8 cellular contexts compared by ENCODE assay signal in genomic region chr2:201116115-201116958, GRCh38. TPM values are rescaled to one million over a fixed set of nuclear protein-coding genes. Genes with fewer than 3 reads are reported as not detected.
DNase-seq lines count a peak whose midpoint lies in the region; ATAC-seq and TF ChIP-seq lines count a peak whose summit lies in the region.

TSS of gene CFLAR (plus strand) at chr2:201116164. CDS start at chr2:201129866, 13,702 bp downstream.

- H3K4me3 ChIP-seq in Caco-2 (ENCODE audit: low read depth, low read length) (peak within 1 kb of the TSS; percentile 85), HUES6 (ENCODE audit: low read depth, low read length) (peak within 1 kb of the TSS; percentile 56)

- CTCF ChIA-PET in Caco-2 (lab: Charles Lee): interaction anchor here (0.9 to 3.2 kb wide), 4 partner anchors 10 to 116 kb away, joined by 5 to 17 read pairs (median 7); no protein-coding TSS in a partner anchor

- H3K4me3 Mint-ChIP-seq in Caco-2 (ENCODE audit: unreplicated experiment): peak within 1 kb of the TSS; percentile 98
- H3K4me3 Mint-ChIP-seq in activated T-helper 1 cell treated with anti-CD3 and anti-CD28 coated beads, Interleukin-12 subunit alpha, Interleukin-12 subunit beta, Interleukin-2, Interleukin-4 antibody, amounts not matched to agents 30 ng/mL and 10 ng/mL and 1 ng/mL, durations not matched to agents 14 hours and 24 hours and 36 hours: peak within 1 kb of the TSS; percentile 94
- H3K4me3 Mint-ChIP-seq in naive thymus-derived CD8-positive, alpha-beta T cell: peak within 1 kb of the TSS; percentile 89 to 100 (median 98)

- ATAC-seq in GM21381 (IDR thresholded peaks at IDR 0.05; ENCODE audit: unreplicated experiment): peak; percentile 36
- ATAC-seq in naive thymus-derived CD8-positive, alpha-beta T cell: peak; percentile 47 to 57

- peak within 1 kb of the TSS; percentile 3 for H3K27ac ChIP-seq in HUES6 (ENCODE audit: low read depth, low read length)

- DNase-seq in Caco-2 (peak; percentile 83 to 89), RKO (ENCODE audit: low spot score) (peak; percentile 90), fibroblast of gingiva (ENCODE audit: low read depth) (peak; percentile 89)
- DNase-seq in activated T-helper 1 cell treated with anti-CD3 and anti-CD28 coated beads, Interleukin-12 subunit alpha, Interleukin-12 subunit beta, Interleukin-2, Interleukin-4 antibody, amounts not matched to agents 30 ng/mL and 10 ng/mL and 1 ng/mL, durations not matched to agents 14 hours and 24 hours and 36 hours (ENCODE audit: low spot score): peak; percentile 86
- DNase-seq in naive thymus-derived CD8-positive, alpha-beta T cell: peak; percentile 60 to 89 (median 76)
- peak; percentile 81 for DNase-seq in stimulated activated naive CD4-positive, alpha-beta T cell treated with Interleukin-2 at 50 U/mL for 16 hours (lab: John Stamatoyannopoulos, UW)

- peaks cover 32% of the 10 kb centered on the region for H3K4me1 Mint-ChIP-seq in Caco-2 (ENCODE audit: low read depth, unreplicated experiment)
- H3K4me1 Mint-ChIP-seq in activated T-helper 1 cell treated with anti-CD3 and anti-CD28 coated beads, Interleukin-12 subunit alpha, Interleukin-12 subunit beta, Interleukin-2, Interleukin-4 antibody, amounts not matched to agents 30 ng/mL and 10 ng/mL and 1 ng/mL, durations not matched to agents 14 hours and 24 hours and 36 hours (ENCODE audit: low read depth): peaks cover 53% of the 10 kb centered on the region
- peaks cover 29 to 67% (median 49%) of the 10 kb centered on the region in 4 donors for H3K4me1 Mint-ChIP-seq in naive thymus-derived CD8-positive, alpha-beta T cell

- no peaks in the 10 kb centered on the region for H3K27me3 Mint-ChIP-seq in Caco-2 (ENCODE audit: insufficient read depth, unreplicated experiment)
- H3K27me3 Mint-ChIP-seq in activated T-helper 1 cell treated with anti-CD3 and anti-CD28 coated beads, Interleukin-12 subunit alpha, Interleukin-12 subunit beta, Interleukin-2, Interleukin-4 antibody, amounts not matched to agents 30 ng/mL and 10 ng/mL and 1 ng/mL, durations not matched to agents 14 hours and 24 hours and 36 hours (ENCODE audit: insufficient read depth): no peaks in the 10 kb centered on the region
- no peaks in the 10 kb centered on the region for H3K27me3 Mint-ChIP-seq in naive thymus-derived CD8-positive, alpha-beta T cell

- H3K9me3 ChIP-seq in Caco-2: no peaks in the 10 kb centered on the region
- 0 out of 2 replicates have a peak, but pooled peaks cover 3% of the 10 kb centered on the region for H3K9me3 ChIP-seq in HUES6 (ENCODE audit: control insufficient read depth, insufficient read depth, low read depth, low read length)

- H3K27me3 ChIP-seq in Caco-2 (replicated peaks; ENCODE audit: control insufficient read depth, insufficient read depth, low read length) (no peaks in the 10 kb centered on the region), HUES6 (ENCODE audit: control insufficient read depth, insufficient read depth, low read length) (no peaks in the 10 kb centered on the region)

- no peaks in the 10 kb centered on the region for H3K36me3 ChIP-seq in Caco-2 (ENCODE audit: control insufficient read depth, insufficient read depth, low read length)
- no peaks in the 10 kb centered on the region for H3K36me3 ChIP-seq in HUES6 (ENCODE audit: control insufficient read depth, insufficient read depth, low read length)

- peak within 1 kb of the TSS; percentile 91 for H3K27ac Mint-ChIP-seq in Caco-2 (ENCODE audit: unreplicated experiment)
- peak within 1 kb of the TSS; percentile 100 for H3K27ac Mint-ChIP-seq in activated T-helper 1 cell treated with anti-CD3 and anti-CD28 coated beads, Interleukin-12 subunit alpha, Interleukin-12 subunit beta, Interleukin-2, Interleukin-4 antibody, amounts not matched to agents 30 ng/mL and 10 ng/mL and 1 ng/mL, durations not matched to agents 14 hours and 24 hours and 36 hours
- H3K27ac Mint-ChIP-seq in naive thymus-derived CD8-positive, alpha-beta T cell: peak within 1 kb of the TSS; percentile 97 to 100 (median 99)

- intact Hi-C loops in Caco-2 (cut with micrococcal nuclease; ENCODE audit: unreplicated experiment): loop anchor here (1.0 to 5.0 kb wide), 6 partner anchors 45 to 336 kb away; partner anchors contain the start of genes HYCC2, NIF3L1, ORC2 and PPIL3
- intact Hi-C loops in activated T-helper 1 cell treated with anti-CD3 and anti-CD28 coated beads, Interleukin-12 subunit alpha, Interleukin-12 subunit beta, Interleukin-2, Interleukin-4 antibody, amounts not matched to agents 30 ng/mL and 10 ng/mL and 1 ng/mL, durations not matched to agents 14 hours and 24 hours and 36 hours (cut with micrococcal nuclease): loop anchor here (1.0 to 5.0 kb wide), 9 partner anchors 45 to 1261 kb away; partner anchors contain the start of genes BMPR2, C2orf69, HYCC2 and NIF3L1

- H3K4me1 ChIP-seq in Caco-2 (peaks cover 24% of the 10 kb centered on the region), HUES6 (ENCODE audit: control insufficient read depth, insufficient read depth, low read length) (peaks cover 22% of the 10 kb centered on the region)

- no peak for TF ChIP-seq CTCF in Caco-2 (IDR thresholded peaks at IDR 0.05; ENCODE audit: insufficient read depth in 1 of 2, low read depth in 1 of 2, low read length in 1 of 2, severe bottlenecking in 1 of 2, unreplicated experiment in 1 of 2)

- H3K9me3 Mint-ChIP-seq in Caco-2 (ENCODE audit: unreplicated experiment): no peaks in the 10 kb centered on the region
- no peaks in the 10 kb centered on the region for H3K9me3 Mint-ChIP-seq in activated T-helper 1 cell treated with anti-CD3 and anti-CD28 coated beads, Interleukin-12 subunit alpha, Interleukin-12 subunit beta, Interleukin-2, Interleukin-4 antibody, amounts not matched to agents 30 ng/mL and 10 ng/mL and 1 ng/mL, durations not matched to agents 14 hours and 24 hours and 36 hours
- no peaks in the 10 kb centered on the region for H3K9me3 Mint-ChIP-seq in naive thymus-derived CD8-positive, alpha-beta T cell

- peaks cover 26% of the 10 kb centered on the region for H3K36me3 Mint-ChIP-seq in Caco-2 (ENCODE audit: insufficient read depth, unreplicated experiment)
- peaks cover 30% of the 10 kb centered on the region for H3K36me3 Mint-ChIP-seq in activated T-helper 1 cell treated with anti-CD3 and anti-CD28 coated beads, Interleukin-12 subunit alpha, Interleukin-12 subunit beta, Interleukin-2, Interleukin-4 antibody, amounts not matched to agents 30 ng/mL and 10 ng/mL and 1 ng/mL, durations not matched to agents 14 hours and 24 hours and 36 hours (ENCODE audit: low read depth)
- peaks cover 0 to 1% (median 0%) of the 10 kb centered on the region in 3 donors for H3K36me3 Mint-ChIP-seq in naive thymus-derived CD8-positive, alpha-beta T cell

- BruUV-seq in Caco-2 (replicated peaks; lab: Mats Ljungman, UMichigan): TSS peak; percentile 49

- POLR2A ChIA-PET in Caco-2 (lab: Charles Lee): interaction anchor here (0.6 to 0.9 kb wide), 6 partner anchors 14 to 1177 kb away, joined by 3 to 6 read pairs (median 3); partner anchors contain the start of gene CLK1
- POLR2A ChIA-PET in naive thymus-derived CD8-positive, alpha-beta T cell (lab: Charles Lee): interaction anchor here (0.6 to 5.0 kb wide), 31 partner anchors 9 to 403 kb away, joined by 3 to 75 read pairs (median 7); partner anchors contain the start of genes BZW1, CASP10, CLK1 and HYCC2

- H3K9ac ChIP-seq in HUES6 (ENCODE audit: low read length): peak within 1 kb of the TSS; percentile 74

RNA-seq across cellular contexts. Expression of gene CFLAR, which starts in this region (rescaled TPM):
- 56.4 and 62.6 TPM in 2 replicates for total RNA-seq in Caco-2 (2022)
- total RNA-seq in activated T-helper 1 cell treated with anti-CD3 and anti-CD28 coated beads, Interleukin-12 subunit alpha, Interleukin-12 subunit beta, Interleukin-2, Interleukin-4 antibody, amounts not matched to agents 30 ng/mL and 10 ng/mL and 1 ng/mL, durations not matched to agents 14 hours and 24 hours and 36 hours: 457 and 480 TPM in 2 replicates
- 100 to 1,000 TPM; 127 to 142 TPM for total RNA-seq in naive thymus-derived CD8-positive, alpha-beta T cell
- 10 to 100 TPM; 50.7 to 93.3 (median 63.9) TPM for polyA plus RNA-seq in naive thymus-derived CD8-positive, alpha-beta T cell

Comparison
In these comparisons a context has a peak if more than half of its experiments do, and no peak if none do; other contexts are left out.
1. Peak in every context shown above with its lines: DNase-seq, ATAC-seq, H3K4me3 ChIP-seq and H3K27ac ChIP-seq.